ENCODE assay signal across 1 cellular context in the genomic region with DNA sequence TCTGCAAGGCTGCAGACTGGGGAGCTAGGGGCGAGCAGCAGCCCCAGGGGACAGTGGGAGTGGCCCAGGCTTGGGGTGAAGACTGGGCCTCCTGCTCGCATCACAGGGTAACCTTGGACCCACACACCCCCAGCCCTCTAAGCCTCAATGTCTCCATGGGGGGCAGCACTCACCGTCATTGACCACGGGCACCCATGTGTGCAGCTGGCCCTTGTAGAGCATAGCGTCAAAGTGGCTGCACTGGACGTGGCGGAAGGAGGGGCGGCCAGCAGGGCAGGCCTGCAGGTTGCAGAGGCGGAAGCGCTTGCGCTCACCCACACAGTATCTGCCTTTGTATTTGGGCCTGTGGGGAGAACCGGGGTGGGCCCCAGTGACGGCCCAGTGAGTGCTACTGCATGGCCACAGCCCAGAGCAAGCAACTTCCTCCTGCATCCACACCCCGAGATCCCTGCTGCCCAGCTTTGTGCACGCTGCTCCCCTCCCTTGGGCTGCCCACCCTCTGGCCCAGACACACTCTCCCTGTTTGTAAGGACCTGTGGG. TPM values are rescaled to one million over a fixed set of nuclear protein-coding genes. Genes with fewer than 3 reads are reported as not detected.
"Had no signal": no experiment of that assay in that cellular context is flagged by ENCODE, and none has a peak within 500 bp of the region (broad histone marks: within the 10 kb centered on the region; RNA-seq: fewer than 3 reads in every experiment).

No MANE protein-coding gene starts in this region.

RNA-seq across cellular contexts. Expression of gene ADAMTS7, which starts 36.7 kb away (rescaled TPM):
- polyA plus RNA-seq: naive thymus-derived CD8-positive, alpha-beta T cell had no signal
